In the genomic region with DNA sequence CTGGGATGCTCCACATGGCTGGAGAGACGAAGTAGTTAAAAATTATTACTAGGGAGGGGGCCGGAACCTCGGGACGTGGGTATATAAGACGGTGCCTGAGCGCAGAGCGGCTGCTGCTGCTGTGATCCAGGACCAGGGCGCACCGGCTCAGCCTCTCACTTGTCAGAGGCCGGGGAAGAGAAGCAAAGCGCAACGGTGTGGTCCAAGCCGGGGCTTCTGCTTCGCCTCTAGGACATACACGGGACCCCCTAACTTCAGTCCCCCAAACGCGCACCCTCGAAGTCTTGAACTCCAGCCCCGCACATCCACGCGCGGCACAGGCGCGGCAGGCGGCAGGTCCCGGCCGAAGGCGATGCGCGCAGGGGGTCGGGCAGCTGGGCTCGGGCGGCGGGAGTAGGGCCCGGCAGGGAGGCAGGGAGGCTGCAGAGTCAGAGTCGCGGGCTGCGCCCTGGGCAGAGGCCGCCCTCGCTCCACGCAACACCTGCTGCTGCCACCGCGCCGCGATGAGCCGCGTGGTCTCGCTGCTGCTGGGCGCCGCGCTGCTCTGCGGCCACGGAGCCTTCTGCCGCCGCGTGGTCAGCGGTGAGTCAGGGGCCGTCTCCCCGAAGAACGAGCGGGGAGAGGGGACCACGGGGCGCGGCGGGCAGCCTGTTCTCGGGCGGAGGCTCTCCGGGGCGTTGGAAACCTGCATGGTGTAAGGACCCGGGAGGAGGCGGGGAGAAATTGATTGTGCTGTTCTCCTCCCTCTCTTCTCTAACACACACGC, we compare ENCODE assay signal across 1 cellular context.
TF ChIP-seq lines count a peak whose summit lies in the region.

A gene with protein sequence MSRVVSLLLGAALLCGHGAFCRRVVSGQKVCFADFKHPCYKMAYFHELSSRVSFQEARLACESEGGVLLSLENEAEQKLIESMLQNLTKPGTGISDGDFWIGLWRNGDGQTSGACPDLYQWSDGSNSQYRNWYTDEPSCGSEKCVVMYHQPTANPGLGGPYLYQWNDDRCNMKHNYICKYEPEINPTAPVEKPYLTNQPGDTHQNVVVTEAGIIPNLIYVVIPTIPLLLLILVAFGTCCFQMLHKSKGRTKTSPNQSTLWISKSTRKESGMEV (plus strand): TSS at position 113 of the 766 bp plus-strand sequence. CDS start 391 bp downstream, at position 504.

TF ChIP-seq in HEK293, 187 proteins besides CTCF, POLR2A, EP300 and RAD21:
- TF ChIP-seq ZNF513 (tag by site-specific recombination; IDR thresholded peaks at IDR 0.05) (no peak), ZNF560 (tag by site-specific recombination; IDR thresholded peaks at IDR 0.05; ENCODE audit: borderline replicate concordance) (no peak), ZNF549 (tag by site-specific recombination; IDR thresholded peaks at IDR 0.05) (no peak), ZEB2 (tag by site-specific recombination; IDR thresholded peaks at IDR 0.05) (no peak), ZNF211 (tag by site-specific recombination; IDR thresholded peaks at IDR 0.05; ENCODE audit: low read depth) (no peak)
